ENCODE assay signal across 11 cellular contexts in genomic region chr11:66694056-66694410, GRCh38. TPM values are rescaled to one million over a fixed set of nuclear protein-coding genes. Genes with fewer than 3 reads are reported as not detected.
DNase-seq lines count a peak whose midpoint lies in the region; ATAC-seq, FAIRE-seq and TF ChIP-seq lines count a peak whose summit lies in the region.
"Had no signal": no experiment of that assay in that cellular context is flagged by ENCODE, and none has a peak within 500 bp of the region (broad histone marks: within the 10 kb centered on the region; RNA-seq: fewer than 3 reads in every experiment).

No MANE protein-coding gene starts in this region.

- in situ Hi-C loops in HepG2 (cut with HindIII; ENCODE audit: extremely low pct_ligation_motif_present, low pct_unique_long_range_greater_than_20kb) = loop anchor here (5.0 to 10.0 kb wide), 3 partner anchors 138 to 289 kb away; partner anchors contain the start of gene C11orf86

- no peaks in the 10 kb centered on the region for H3K9me3 Mint-ChIP-seq in astrocyte (ENCODE audit: unreplicated experiment)
- H3K9me3 Mint-ChIP-seq in neural crest cell = no peaks in the 10 kb centered on the region
- no peaks in the 10 kb centered on the region for H3K9me3 Mint-ChIP-seq in progenitor cell of endocrine pancreas (ENCODE audit: low read depth)
- peaks cover 0 to 2% (median 0%) of the 10 kb centered on the region in 9 donors for H3K9me3 Mint-ChIP-seq in naive thymus-derived CD8-positive, alpha-beta T cell

- H3K4me1 ChIP-seq in HepG2 (ENCODE audit: insufficient read depth, low read length) (no peaks in the 10 kb centered on the region), right lobe of liver (no peaks in the 10 kb centered on the region), astrocyte (ENCODE audit: insufficient read depth, low read length) (no peaks in the 10 kb centered on the region), left lung (peaks cover 0 to 3% of the 10 kb centered on the region in 2 donors)

- ATAC-seq in HepG2 (no peak), right lobe of liver (no peak), left lung (no peak)
- no peak for ATAC-seq in naive thymus-derived CD8-positive, alpha-beta T cell

- POLR2A ChIA-PET in HepG2 (lab: Yijun Ruan, JAX) = no interaction called here
- POLR2A ChIA-PET in naive thymus-derived CD8-positive, alpha-beta T cell (lab: Charles Lee) = no interaction called here

- H3K9me3 ChIP-seq in HepG2 (ENCODE audit: low read length) = no peaks in the 10 kb centered on the region
- no peaks in the 10 kb centered on the region for H3K9me3 ChIP-seq in right lobe of liver
- no peaks in the 10 kb centered on the region for H3K9me3 ChIP-seq in astrocyte (ENCODE audit: insufficient read depth, low read depth, low read length)
- H3K9me3 ChIP-seq in left lung = no peaks in the 10 kb centered on the region
- H3K9me3 ChIP-seq: MG63 had no signal

- H3K4me3 Mint-ChIP-seq in astrocyte (ENCODE audit: unreplicated experiment) (no peak overlapping the region), neural crest cell (no peak overlapping the region), progenitor cell of endocrine pancreas (ENCODE audit: low read depth) (no peak overlapping the region)
- no peak overlapping the region for H3K4me3 Mint-ChIP-seq in naive thymus-derived CD8-positive, alpha-beta T cell
- H3K4me3 Mint-ChIP-seq: CD14-positive monocyte had no signal

- peak overlapping the region; percentile 35 for H3K27ac Mint-ChIP-seq in astrocyte (ENCODE audit: unreplicated experiment)
- H3K27ac Mint-ChIP-seq in neural crest cell (ENCODE audit: unreplicated experiment) = peak overlapping the region; percentile 68
- H3K27ac Mint-ChIP-seq in progenitor cell of endocrine pancreas = no peak overlapping the region
- H3K27ac Mint-ChIP-seq in naive thymus-derived CD8-positive, alpha-beta T cell = peak overlapping the region in 1 of 10 donors; percentile 80

- no peak for TF ChIP-seq POLR2A in HepG2 (IDR thresholded peaks at IDR 0.05; ENCODE audit: insufficient read depth in 1 of 2, low read depth in 2 of 2, low read length in 2 of 2)
- no peak for TF ChIP-seq POLR2A in right lobe of liver (IDR thresholded peaks at IDR 0.05)

- H3K4me2 ChIP-seq in HepG2 (ENCODE audit: low read depth, low read length) (no peak overlapping the region), astrocyte (ENCODE audit: low read length) (no peak overlapping the region)
- H3K4me2 ChIP-seq: PC-9 had no signal

- no peak for TF ChIP-seq RAD21 in HepG2 (CRISPR knock-in tag; IDR thresholded peaks at IDR 0.05)

- H3K4me3 ChIP-seq in HepG2 (replicated peaks in 1 of 3; ENCODE audit: insufficient read depth in 1 of 3, low read depth in 2 of 3, low read length in 3 of 3) (no peak overlapping the region), right lobe of liver (no peak overlapping the region), astrocyte (ENCODE audit: insufficient read depth, low read depth, low read length) (no peak overlapping the region), left lung (no peak overlapping the region)
- H3K4me3 ChIP-seq: MG63, PC-9 had no signal

- no peaks in the 10 kb centered on the region for H4K20me1 ChIP-seq in HepG2 (ENCODE audit: insufficient read depth, low read length)
- no peaks in the 10 kb centered on the region for H4K20me1 ChIP-seq in astrocyte (ENCODE audit: insufficient read depth, low read length)

- no TSS peak for BruUV-seq in HepG2 (replicated peaks; lab: Mats Ljungman, UMichigan)

- H3K36me3 ChIP-seq in HepG2 (replicated peaks in 1 of 2; ENCODE audit: control insufficient read depth in 1 of 2, insufficient read depth in 2 of 2, low read length in 2 of 2) = no peaks in the 10 kb centered on the region
- H3K36me3 ChIP-seq in right lobe of liver = peaks cover 0 to 53% (median 20%) of the 10 kb centered on the region in 4 donors
- H3K36me3 ChIP-seq in astrocyte (ENCODE audit: insufficient read depth, low read length) = no peaks in the 10 kb centered on the region
- no peaks in the 10 kb centered on the region for H3K36me3 ChIP-seq in left lung

- intact Hi-C loops in HepG2 (cut with micrococcal nuclease; ENCODE audit: unreplicated experiment) (loop anchor here (1.0 to 2.0 kb wide), 2 partner anchors 140 to 283 kb away; no protein-coding TSS in a partner anchor), right lobe of liver (cut with DNase I) (loop anchor here (2.0 to 5.0 kb wide), 2 partner anchors 138 to 141 kb away; no protein-coding TSS in a partner anchor), left lung (cut with DNase I) (loop anchor here in 1 of 2 donors (5.0 kb wide), 1 partner anchor 138 kb away; no protein-coding TSS in a partner anchor)

- TF ChIP-seq CTCF in HepG2 (CRISPR knock-in tag; IDR thresholded peaks at IDR 0.05) (no peak), right lobe of liver (IDR thresholded peaks at IDR 0.05) (no peak), astrocyte (IDR thresholded peaks at IDR 0.05; ENCODE audit: insufficient read depth, low read depth, low read length) (no peak), neural crest cell (conservative IDR thresholded peaks at IDR 0.05) (no peak), progenitor cell of endocrine pancreas (IDR thresholded peaks at IDR 0.05; ENCODE audit: unreplicated experiment) (no peak), left lung (IDR thresholded peaks at IDR 0.05) (no peak)

- CTCF ChIA-PET in HepG2 (lab: Yijun Ruan, JAX; ENCODE audit: low intra/inter-chr PET ratio, low total read pairs) = interaction anchor here (0.7 to 2.5 kb wide), 6 partner anchors 115 to 286 kb away, joined by 3 to 84 read pairs (median 4); no protein-coding TSS in a partner anchor

- no peaks in the 10 kb centered on the region for H3K79me2 ChIP-seq in HepG2 (ENCODE audit: insufficient read depth, low read length)
- H3K79me2 ChIP-seq in astrocyte (ENCODE audit: insufficient read depth, low read length) = no peaks in the 10 kb centered on the region

- 88% methylated on average over 5 of the region's 13 CpGs for WGBS in HepG2 (ENCODE audit: low lambda C conversion rate)
- WGBS in right lobe of liver (ENCODE audit: insufficient coverage, low coverage, low lambda C conversion rate, missing lambda C conversion rate) = 71% methylated on average over 7 of the region's 13 CpGs

- DNase-seq in HepG2 (ENCODE audit: low spot score) (no peak), right lobe of liver (no peak), astrocyte (ENCODE audit: low read depth) (no peak), neural crest cell (ENCODE audit: low read depth, low spot score) (no peak), progenitor cell of endocrine pancreas (ENCODE audit: low spot score, unreplicated experiment) (no peak), activated gamma-delta T cell treated with Interleukin-2 at 50 U/mL for 16 hours (no peak), left lung (no peak)
- DNase-seq in naive thymus-derived CD8-positive, alpha-beta T cell = no peak

- peaks cover 19% of the 10 kb centered on the region for H3K36me3 Mint-ChIP-seq in astrocyte (ENCODE audit: low read depth, unreplicated experiment)
- peaks cover 8% of the 10 kb centered on the region for H3K36me3 Mint-ChIP-seq in neural crest cell (ENCODE audit: low read depth)
- peaks cover 18% of the 10 kb centered on the region for H3K36me3 Mint-ChIP-seq in progenitor cell of endocrine pancreas (ENCODE audit: insufficient read depth)
- H3K36me3 Mint-ChIP-seq in naive thymus-derived CD8-positive, alpha-beta T cell = no peaks in the 10 kb centered on the region
- H3K36me3 Mint-ChIP-seq: CD14-positive monocyte had no signal

- H3K27me3 ChIP-seq in HepG2 (ENCODE audit: control insufficient read depth in 1 of 2, insufficient read depth in 2 of 2, low read length in 2 of 2) = no peaks in the 10 kb centered on the region
- H3K27me3 ChIP-seq in right lobe of liver = no peaks in the 10 kb centered on the region
- H3K27me3 ChIP-seq in astrocyte (ENCODE audit: insufficient read depth, low read length) = no peaks in the 10 kb centered on the region
- no peaks in the 10 kb centered on the region for H3K27me3 ChIP-seq in left lung
- H3K27me3 ChIP-seq: MG63 had no signal

- H3K27me3 Mint-ChIP-seq in astrocyte (ENCODE audit: low read depth, unreplicated experiment) (no peaks in the 10 kb centered on the region), neural crest cell (ENCODE audit: low read depth) (peaks cover 3% of the 10 kb centered on the region), progenitor cell of endocrine pancreas (no peaks in the 10 kb centered on the region)
- peaks cover 0 to 2% (median 0%) of the 10 kb centered on the region in 5 donors for H3K27me3 Mint-ChIP-seq in naive thymus-derived CD8-positive, alpha-beta T cell

- H3K4me1 Mint-ChIP-seq in astrocyte (ENCODE audit: low read depth, unreplicated experiment) (no peaks in the 10 kb centered on the region), neural crest cell (peaks cover 8% of the 10 kb centered on the region), progenitor cell of endocrine pancreas (ENCODE audit: low read depth) (no peaks in the 10 kb centered on the region)
- H3K4me1 Mint-ChIP-seq in naive thymus-derived CD8-positive, alpha-beta T cell = peaks cover 0 to 7% (median 2%) of the 10 kb centered on the region in 4 donors

- H3K27ac ChIP-seq in HepG2 (ENCODE audit: extremely low read length, insufficient read depth, low read length) = no peak overlapping the region
- H3K27ac ChIP-seq in right lobe of liver = no peak overlapping the region
- H3K27ac ChIP-seq in astrocyte (ENCODE audit: low read depth, low read length) = no peak overlapping the region
- no peak overlapping the region for H3K27ac ChIP-seq in left lung
- H3K27ac ChIP-seq: PC-9 had no signal

- no peak for TF ChIP-seq EP300 in HepG2 (IDR thresholded peaks at IDR 0.05; ENCODE audit: low read depth in 2 of 2, low read length in 2 of 2)
- no peak for TF ChIP-seq EP300 in HepG2 (CRISPR knock-in tag; IDR thresholded peaks at IDR 0.05; ENCODE audit: borderline replicate concordance)

- H3K9ac ChIP-seq in HepG2 (ENCODE audit: insufficient read depth, low read depth, low read length) (no peak overlapping the region), astrocyte (ENCODE audit: low read length) (no peak overlapping the region)

- FAIRE-seq in HepG2 (lab: Jason Lieb, UNC) (no peak), astrocyte (lab: Jason Lieb, UNC) (no peak)

- H2AFZ ChIP-seq in HepG2 (ENCODE audit: low read length) (no peak overlapping the region), astrocyte (ENCODE audit: low read depth, low read length) (no peak overlapping the region)
- H2AFZ ChIP-seq: PC-9 had no signal

RNA-seq across cellular contexts. Expression of gene RBM4B, which starts 16.3 kb away (rescaled TPM):
- total RNA-seq in HepG2 (2016; rRNA removed; fragmentation: Illumina TruSeq; extraction: Trizol) (25.6 and 25.8 TPM in 2 replicates), right lobe of liver (1 to 10 TPM; 3.6 to 9.4 (median 6.9) TPM), astrocyte (17.3 and 20.3 TPM in 2 replicates), neural crest cell (57.0 and 61.9 TPM in 2 replicates), progenitor cell of endocrine pancreas (71.0 and 71.7 TPM in 2 replicates), left lung (10 to 100 TPM; 15.8 to 16.1 TPM)
- 11.1 and 13.0 TPM in 2 replicates for total RNA-seq in HepG2 (2016; cell fraction: cytosol; rRNA removed; fragmentation: Illumina TruSeq; extraction: Trizol; ENCODE audit: low read depth)
- 24.9 and 27.1 TPM in 2 replicates for total RNA-seq in HepG2 (2016; cell fraction: insoluble cytoplasmic fraction; rRNA removed; fragmentation: Illumina TruSeq; extraction: Trizol)
- 16.5 and 17.7 TPM in 2 replicates for total RNA-seq in HepG2 (2016; cell fraction: membrane; rRNA removed; fragmentation: Illumina TruSeq; extraction: Trizol)
- 21.3 and 26.1 TPM in 2 replicates for total RNA-seq in HepG2 (2016; cell fraction: nucleus; rRNA removed; fragmentation: Illumina TruSeq; extraction: Trizol)
- 32.4 and 33.5 TPM in 2 replicates for polyA plus RNA-seq in HepG2 (2011; rRNA removed)
- polyA plus RNA-seq in HepG2 (2011; cell fraction: cytosol; rRNA removed) = 19.2 and 24.1 TPM in 2 replicates
- polyA plus RNA-seq in HepG2 (2011; cell fraction: nucleus; rRNA removed) = 51.7 and 54.9 TPM in 2 replicates
- polyA plus RNA-seq in HepG2 (2012) = 18.3 and 24.4 TPM in 2 replicates
- polyA plus RNA-seq in HepG2 (2016; cell fraction: cytosol; fragmentation: Illumina TruSeq; extraction: Trizol; ENCODE audit: low read depth) = 4.8 and 5.2 TPM in 2 replicates
- 28.7 and 29.9 TPM in 2 replicates for polyA plus RNA-seq in HepG2 (2016; cell fraction: insoluble cytoplasmic fraction; fragmentation: Illumina TruSeq; extraction: Trizol; ENCODE audit: low read depth)
- polyA plus RNA-seq in HepG2 (2016; cell fraction: membrane; fragmentation: Illumina TruSeq; extraction: Trizol; ENCODE audit: low read depth) = 7.3 and 10.0 TPM in 2 replicates
- polyA plus RNA-seq in HepG2 (2016; cell fraction: nucleus; fragmentation: Illumina TruSeq; extraction: Trizol; ENCODE audit: insufficient read depth, low read depth) = 43.3 and 48.3 TPM in 2 replicates
- 19.7 and 31.4 TPM in 2 replicates for polyA minus RNA-seq in HepG2 (2011; rRNA and poly(A)+ RNA removed; ENCODE audit: low replicate concordance)
- 7.9 and 9.7 TPM in 2 replicates for polyA minus RNA-seq in HepG2 (2011; cell fraction: cytosol; rRNA and poly(A)+ RNA removed)
- polyA minus RNA-seq in HepG2 (2011; cell fraction: nucleus; rRNA and poly(A)+ RNA removed) = 39.4 and 40.9 TPM in 2 replicates
- total RNA-seq in naive thymus-derived CD8-positive, alpha-beta T cell = 10 to 100 TPM; 25.1 to 26.0 TPM
- polyA plus RNA-seq in naive thymus-derived CD8-positive, alpha-beta T cell = 10 to 100 TPM in 2 of 3 donors, 1 to 10 TPM in 1; 7.7 to 12.3 (median 10.8) TPM

RNA-seq across cellular contexts. Expression of gene SPTBN2, which starts 35.0 kb away (rescaled TPM):
- 1.2 and 4.0 TPM in 2 replicates for total RNA-seq in HepG2 (2016; rRNA removed; fragmentation: Illumina TruSeq; extraction: Trizol)
- 0.51 and 1.1 TPM in 2 replicates for total RNA-seq in HepG2 (2016; cell fraction: cytosol; rRNA removed; fragmentation: Illumina TruSeq; extraction: Trizol; ENCODE audit: low read depth)
- 1.4 and 4.7 TPM in 2 replicates for total RNA-seq in HepG2 (2016; cell fraction: insoluble cytoplasmic fraction; rRNA removed; fragmentation: Illumina TruSeq; extraction: Trizol)
- 0.34 and 0.53 TPM in 2 replicates for total RNA-seq in HepG2 (2016; cell fraction: membrane; rRNA removed; fragmentation: Illumina TruSeq; extraction: Trizol)
- total RNA-seq in HepG2 (2016; cell fraction: nucleus; rRNA removed; fragmentation: Illumina TruSeq; extraction: Trizol) = 5.5 and 7.1 TPM in 2 replicates
- 0.65 and 2.0 TPM in 2 replicates for polyA plus RNA-seq in HepG2 (2011; rRNA removed)
- 0.69 and 0.91 TPM in 2 replicates for polyA plus RNA-seq in HepG2 (2011; cell fraction: cytosol; rRNA removed)
- 8.8 and 9.0 TPM in 2 replicates for polyA plus RNA-seq in HepG2 (2011; cell fraction: nucleus; rRNA removed)
- polyA plus RNA-seq in HepG2 (2012) = 1.2 and 2.0 TPM in 2 replicates
- 0.15 and 0.21 TPM in 2 replicates for polyA plus RNA-seq in HepG2 (2016; cell fraction: cytosol; fragmentation: Illumina TruSeq; extraction: Trizol; ENCODE audit: low read depth)
- 1.0 and 2.0 TPM in 2 replicates for polyA plus RNA-seq in HepG2 (2016; cell fraction: insoluble cytoplasmic fraction; fragmentation: Illumina TruSeq; extraction: Trizol; ENCODE audit: low read depth)
- polyA plus RNA-seq in HepG2 (2016; cell fraction: membrane; fragmentation: Illumina TruSeq; extraction: Trizol; ENCODE audit: low read depth) = 0.35 and 0.48 TPM in 2 replicates
- polyA plus RNA-seq in HepG2 (2016; cell fraction: nucleus; fragmentation: Illumina TruSeq; extraction: Trizol; ENCODE audit: insufficient read depth, low read depth) = 8.1 and 13.3 TPM in 2 replicates
- polyA minus RNA-seq in HepG2 (2011; rRNA and poly(A)+ RNA removed; ENCODE audit: low replicate concordance) = 2.5 and 62.0 TPM in 2 replicates
- 1.1 and 2.7 TPM in 2 replicates for polyA minus RNA-seq in HepG2 (2011; cell fraction: cytosol; rRNA and poly(A)+ RNA removed)
- 3.5 and 4.8 TPM in 2 replicates for polyA minus RNA-seq in HepG2 (2011; cell fraction: nucleus; rRNA and poly(A)+ RNA removed)
- 10 to 100 TPM; 20.7 to 67.1 (median 50.7) TPM for total RNA-seq in right lobe of liver
- total RNA-seq in astrocyte = 18.2 and 22.7 TPM in 2 replicates
- 34.1 and 43.6 TPM in 2 replicates for total RNA-seq in neural crest cell
- total RNA-seq in progenitor cell of endocrine pancreas = 54.0 and 55.0 TPM in 2 replicates
- total RNA-seq in naive thymus-derived CD8-positive, alpha-beta T cell = under 1 TPM; 0.47 to 0.62 TPM
- under 1 TPM in 1 of 3 donors, not detected in 2; 0.04 TPM for polyA plus RNA-seq in naive thymus-derived CD8-positive, alpha-beta T cell
- total RNA-seq in left lung = 10 to 100 TPM in 1 of 2 donors, 1 to 10 TPM in 1; 8.7 to 26.4 TPM
- polyA plus RNA-seq: CD14-positive monocyte had no signal

RNA-seq across cellular contexts. Expression of gene RBM4, which starts 55.5 kb away (rescaled TPM):
- 136 and 138 TPM in 2 replicates for total RNA-seq in HepG2 (2016; rRNA removed; fragmentation: Illumina TruSeq; extraction: Trizol)
- total RNA-seq in HepG2 (2016; cell fraction: cytosol; rRNA removed; fragmentation: Illumina TruSeq; extraction: Trizol; ENCODE audit: low read depth) = 72.4 and 85.4 TPM in 2 replicates
- 137 and 138 TPM in 2 replicates for total RNA-seq in HepG2 (2016; cell fraction: insoluble cytoplasmic fraction; rRNA removed; fragmentation: Illumina TruSeq; extraction: Trizol)
- total RNA-seq in HepG2 (2016; cell fraction: membrane; rRNA removed; fragmentation: Illumina TruSeq; extraction: Trizol) = 57.5 and 58.8 TPM in 2 replicates
- total RNA-seq in HepG2 (2016; cell fraction: nucleus; rRNA removed; fragmentation: Illumina TruSeq; extraction: Trizol) = 101 and 109 TPM in 2 replicates
- polyA plus RNA-seq in HepG2 (2011; rRNA removed) = 123 and 126 TPM in 2 replicates
- polyA plus RNA-seq in HepG2 (2011; cell fraction: cytosol; rRNA removed) = 150 and 151 TPM in 2 replicates
- polyA plus RNA-seq in HepG2 (2011; cell fraction: nucleus; rRNA removed) = 83.4 and 84.4 TPM in 2 replicates
- 117 and 122 TPM in 2 replicates for polyA plus RNA-seq in HepG2 (2012)
- 29.4 and 30.6 TPM in 2 replicates for polyA plus RNA-seq in HepG2 (2016; cell fraction: cytosol; fragmentation: Illumina TruSeq; extraction: Trizol; ENCODE audit: low read depth)
- polyA plus RNA-seq in HepG2 (2016; cell fraction: insoluble cytoplasmic fraction; fragmentation: Illumina TruSeq; extraction: Trizol; ENCODE audit: low read depth) = 149 and 157 TPM in 2 replicates
- polyA plus RNA-seq in HepG2 (2016; cell fraction: membrane; fragmentation: Illumina TruSeq; extraction: Trizol; ENCODE audit: low read depth) = 38.1 and 38.5 TPM in 2 replicates
- polyA plus RNA-seq in HepG2 (2016; cell fraction: nucleus; fragmentation: Illumina TruSeq; extraction: Trizol; ENCODE audit: insufficient read depth, low read depth) = 115 and 116 TPM in 2 replicates
- 104 and 196 TPM in 2 replicates for polyA minus RNA-seq in HepG2 (2011; rRNA and poly(A)+ RNA removed; ENCODE audit: low replicate concordance)
- 40.8 and 41.0 TPM in 2 replicates for polyA minus RNA-seq in HepG2 (2011; cell fraction: cytosol; rRNA and poly(A)+ RNA removed)
- 136 and 154 TPM in 2 replicates for polyA minus RNA-seq in HepG2 (2011; cell fraction: nucleus; rRNA and poly(A)+ RNA removed)
- 10 to 100 TPM; 40.3 to 57.0 (median 48.4) TPM for total RNA-seq in right lobe of liver
- total RNA-seq in astrocyte = 151 and 153 TPM in 2 replicates
- 268 and 269 TPM in 2 replicates for total RNA-seq in neural crest cell
- 239 and 258 TPM in 2 replicates for total RNA-seq in progenitor cell of endocrine pancreas
- total RNA-seq in naive thymus-derived CD8-positive, alpha-beta T cell = 100 to 1,000 TPM; 213 to 232 TPM
- polyA plus RNA-seq in naive thymus-derived CD8-positive, alpha-beta T cell = 100 to 1,000 TPM; 250 to 283 (median 262) TPM
- 100 to 1,000 TPM; 100 to 103 TPM for total RNA-seq in left lung
